In genomic region chr20:60055740-60056139, GRCh38 we compare ENCODE assay signal across 9 cellular contexts.
DNase-seq lines count a peak whose midpoint lies in the region; ATAC-seq, FAIRE-seq and TF ChIP-seq lines count a peak whose summit lies in the region.
"Had no signal": no experiment of that assay in that cellular context is flagged by ENCODE, and none has a peak within 500 bp of the region (broad histone marks: within the 10 kb centered on the region; RNA-seq: fewer than 3 reads in every experiment).

No MANE protein-coding gene starts in this region.

- POLR2A ChIA-PET in GM12878 (lab: Charles Lee): no interaction called here

- no peak for TF ChIP-seq EP300 in GM12878 (IDR thresholded peaks at IDR 0.05; ENCODE audit: borderline replicate concordance in 1 of 2, control insufficient read depth in 1 of 2, low read depth in 2 of 2, low read length in 2 of 2)

- H3K36me3 Mint-ChIP-seq in osteocyte (ENCODE audit: unreplicated experiment) (no peaks in the 10 kb centered on the region), endothelial cell (ENCODE audit: low read depth, unreplicated experiment) (no peaks in the 10 kb centered on the region)

- no peak for TF ChIP-seq RAD21 in GM12878 (IDR thresholded peaks at IDR 0.05; ENCODE audit: insufficient read depth, low read depth, low read length)

- H4K20me1 ChIP-seq in GM12878 (ENCODE audit: control insufficient read depth, insufficient read depth): no peaks in the 10 kb centered on the region

- H3K4me3 Mint-ChIP-seq in osteocyte (ENCODE audit: unreplicated experiment): no peak overlapping the region
- H3K4me3 Mint-ChIP-seq in endothelial cell (ENCODE audit: unreplicated experiment): no peak overlapping the region

- no peak overlapping the region for H3K9ac ChIP-seq in GM12878 (ENCODE audit: control insufficient read depth, insufficient read depth, low read length)

- intact Hi-C loops in GM12878 (cut with micrococcal nuclease; ENCODE audit: unreplicated experiment): loop anchor here (5.0 to 10.0 kb wide), 3 partner anchors 111 to 1842 kb away; partner anchors contain the start of genes FAM217B and PPP1R3D

- no peak for DNase-seq in GM12864 (ENCODE audit: low read depth)
- DNase-seq in SIG-M5 (lab: John Stamatoyannopoulos, UW): peak; percentile 86
- peak; percentile 4 for DNase-seq in GM12878 (ENCODE audit: low read depth, low spot score)
- DNase-seq in osteocyte (ENCODE audit: extremely low spot score, unreplicated experiment): peak; percentile 59
- no peak for DNase-seq in endothelial cell (ENCODE audit: low spot score)
- no peak for DNase-seq in NCI-H146 (lab: John Stamatoyannopoulos, UW)
- DNase-seq in SHP77 (lab: John Stamatoyannopoulos, UW): no peak

- H3K4me3 ChIP-seq in GM12864 (ENCODE audit: low read depth, low read length) (peak overlapping the region; percentile 28), GM12878 (no peak overlapping the region)

- no peaks in the 10 kb centered on the region for H3K36me3 ChIP-seq in GM12878 (ENCODE audit: control insufficient read depth in 2 of 2, insufficient read depth in 2 of 2, low read length in 1 of 2)

- no peak for TF ChIP-seq POLR2A in GM12878 (IDR thresholded peaks at IDR 0.05; ENCODE audit: low read depth, low read length)

- no peak overlapping the region for H3K4me2 ChIP-seq in GM12878 (ENCODE audit: control insufficient read depth, insufficient read depth)

- 1% methylated on average over 14 of the region's 14 CpGs for WGBS in GM12878 (ENCODE audit: insufficient coverage, insufficient replicate concordance, low lambda C conversion rate, missing lambda C conversion rate)

- RAD21 ChIA-PET in GM12878 (lab: Charles Lee; ENCODE audit: unreplicated experiment): no interaction called here

- no peaks in the 10 kb centered on the region for H3K4me1 ChIP-seq in GM12878 (ENCODE audit: control insufficient read depth, insufficient read depth, low read length)

- H2AFZ ChIP-seq in GM12878 (ENCODE audit: control insufficient read depth, low read depth, low read length): no peak overlapping the region

- TF ChIP-seq CTCF in GM12864 (IDR thresholded peaks at IDR 0.05; ENCODE audit: low read depth, low read length, missing control alignments) (no peak), GM12878 (IDR thresholded peaks at IDR 0.05 in 2 of 3, conservative IDR thresholded peaks at IDR 0.05 in 1 of 3; ENCODE audit: control insufficient read depth in 2 of 3, extremely low read depth in 1 of 3, insufficient read depth in 1 of 3, low read depth in 3 of 3, low read length in 3 of 3) (no peak), osteocyte (IDR thresholded peaks at IDR 0.05) (no peak), endothelial cell (IDR thresholded peaks at IDR 0.05; ENCODE audit: unreplicated experiment) (no peak)

- CTCF ChIA-PET in GM12878 (lab: Yijun Ruan, JAX): interaction anchor here (1.1 to 3.2 kb wide), 4 partner anchors 59 to 208 kb away, joined by 3 to 38 read pairs (median 11); no protein-coding TSS in a partner anchor

- no peak overlapping the region for H3K27ac ChIP-seq in GM12878 (ENCODE audit: control insufficient read depth, insufficient read depth)

- no TSS peak for BruUV-seq in GM12878 (replicated peaks; lab: Mats Ljungman, UMichigan)

- H3K79me2 ChIP-seq in GM12878 (ENCODE audit: control insufficient read depth, insufficient read depth, low read length): no peaks in the 10 kb centered on the region

- H3K9me3 Mint-ChIP-seq in osteocyte (ENCODE audit: unreplicated experiment): no peaks in the 10 kb centered on the region
- no peaks in the 10 kb centered on the region for H3K9me3 Mint-ChIP-seq in endothelial cell (ENCODE audit: unreplicated experiment)

- SMC1A ChIA-PET in GM12878 (lab: Charles Lee; ENCODE audit: uncharacterized antibody, unreplicated experiment): interaction anchor here (1.2 to 1.4 kb wide), 2 partner anchors 46 to 76 kb away, joined by 3 read pairs; no protein-coding TSS in a partner anchor

- no peak overlapping the region for H3K27ac Mint-ChIP-seq in osteocyte (ENCODE audit: unreplicated experiment)
- no peak overlapping the region for H3K27ac Mint-ChIP-seq in endothelial cell (ENCODE audit: unreplicated experiment)

- ATAC-seq in GM12878 (peak; percentile 27), GM21367 (IDR thresholded peaks at IDR 0.05; ENCODE audit: unreplicated experiment) (no peak)
- ATAC-seq: HCT116 had no signal

- H3K27me3 Mint-ChIP-seq in osteocyte (ENCODE audit: unreplicated experiment): peaks cover 4% of the 10 kb centered on the region
- peaks cover 2% of the 10 kb centered on the region for H3K27me3 Mint-ChIP-seq in endothelial cell (ENCODE audit: unreplicated experiment)

- FAIRE-seq in GM12878 (lab: Jason Lieb, UNC): no peak

- peaks cover 28% of the 10 kb centered on the region for H3K4me1 Mint-ChIP-seq in osteocyte (ENCODE audit: unreplicated experiment)
- H3K4me1 Mint-ChIP-seq in endothelial cell (ENCODE audit: unreplicated experiment): peaks cover 30% of the 10 kb centered on the region

- in situ Hi-C loops in GM12878 (cut with MboI): loop anchor here (5.0 kb wide), 1 partner anchor 1842 kb away; no protein-coding TSS in a partner anchor

- no peaks in the 10 kb centered on the region for H3K9me3 ChIP-seq in GM12878 (replicated peaks; ENCODE audit: control insufficient read depth, insufficient read depth, low read length)

- H3K27me3 ChIP-seq in GM12878 (replicated peaks in 1 of 2; ENCODE audit: control insufficient read depth in 2 of 2, insufficient read depth in 2 of 2, low read length in 1 of 2): no peaks in the 10 kb centered on the region

TF ChIP-seq in GM12878, 131 proteins besides CTCF, POLR2A, EP300 and RAD21:
- TF ChIP-seq SPI1 (IDR thresholded peaks at IDR 0.05; ENCODE audit: borderline replicate concordance, insufficient read depth, low read depth, low read length): peak; percentile 4; the same call in 1 of the 2 replicates
- TF ChIP-seq IKZF1 (conservative IDR thresholded peaks at IDR 0.05): peak; percentile 19; the same call in 1 of the 2 replicates
- TF ChIP-seq ATF3 (IDR thresholded peaks at IDR 0.05; ENCODE audit: borderline replicate concordance, extremely low read depth, low read depth, low read length): no peak

Comparison
In these comparisons a context has a peak if more than half of its experiments do, and no peak if none do; other contexts are left out.
1. DNase-seq: peak in SIG-M5 (single experiment), GM12878 (single experiment) and osteocyte (single experiment); none in GM12864 (single experiment), endothelial cell (single experiment), NCI-H146 (single experiment) and SHP77 (0 of 2).